ENCODE assay signal across 13 cellular contexts in genomic region chr18:3692691-3693090, GRCh38.
A peak's percentile ranks its signal among the peaks of the same experiment; 100 is the strongest.
DNase-seq lines count a peak whose midpoint lies in the region; ATAC-seq and TF ChIP-seq lines count a peak whose summit lies in the region.
"Had no signal": no experiment of that assay in that cellular context is flagged by ENCODE, and none has a peak within 500 bp of the region (broad histone marks: within the 10 kb centered on the region; RNA-seq: fewer than 3 reads in every experiment).

No MANE protein-coding gene starts in this region.

- H3K27me3 ChIP-seq in left lung = no peaks in the 10 kb centered on the region
- H3K27me3 ChIP-seq in SK-N-SH (ENCODE audit: insufficient read depth) = no peaks in the 10 kb centered on the region
- no peaks in the 10 kb centered on the region for H3K27me3 ChIP-seq in GM23338 (ENCODE audit: insufficient read depth)
- no peaks in the 10 kb centered on the region for H3K27me3 ChIP-seq in dorsolateral prefrontal cortex

- H2AFZ ChIP-seq in SK-N-SH (ENCODE audit: low read depth) = no peak overlapping the region
- H2AFZ ChIP-seq in GM23338 = no peak overlapping the region

- TF ChIP-seq CTCF in VCaP (conservative IDR thresholded peaks at IDR 0.05) = no peak
- no peak for TF ChIP-seq CTCF in left lung (IDR thresholded peaks at IDR 0.05)
- no peak for TF ChIP-seq CTCF in SK-N-SH (IDR thresholded peaks at IDR 0.05)
- no peak for TF ChIP-seq CTCF in GM23338 (conservative IDR thresholded peaks at IDR 0.05; ENCODE audit: low read depth in 2 of 2)
- TF ChIP-seq CTCF in dorsolateral prefrontal cortex (IDR thresholded peaks at IDR 0.05 in 54 of 56, conservative IDR thresholded peaks at IDR 0.05 in 2 of 56; ENCODE audit: low read depth in 1 of 56, partially characterized antibody in 56 of 56) = no peak

- 0 out of 2 replicates have a peak overlapping the region, but pooled peaks have one; percentile 10 for H3K27ac ChIP-seq in VCaP
- no peak overlapping the region for H3K27ac ChIP-seq in left lung
- H3K27ac ChIP-seq in SK-N-SH (ENCODE audit: low read depth in 2 of 2, low read length in 1 of 2) = no peak overlapping the region
- no peak overlapping the region for H3K27ac ChIP-seq in GM23338 (ENCODE audit: low read depth)
- peak overlapping the region in 2 of 59 donors; percentile 7 to 9 for H3K27ac ChIP-seq in dorsolateral prefrontal cortex
- H3K27ac ChIP-seq: SK-N-MC had no signal

- H3K79me2 ChIP-seq in SK-N-SH (ENCODE audit: insufficient read depth) = no peaks in the 10 kb centered on the region
- no peaks in the 10 kb centered on the region for H3K79me2 ChIP-seq in GM23338 (replicated peaks; ENCODE audit: insufficient read depth)

- no peaks in the 10 kb centered on the region for H3K36me3 ChIP-seq in left lung
- H3K36me3 ChIP-seq in SK-N-SH (replicated peaks in 1 of 2; ENCODE audit: control insufficient read depth in 1 of 2, insufficient read depth in 2 of 2, low read length in 1 of 2) = no peaks in the 10 kb centered on the region
- H3K36me3 ChIP-seq in GM23338 (ENCODE audit: insufficient read depth) = no peaks in the 10 kb centered on the region

- H3K4me3 Mint-ChIP-seq in GM23338 = no peak overlapping the region
- H3K4me3 Mint-ChIP-seq: H9 had no signal

- H3K9ac ChIP-seq in SK-N-SH = no peak overlapping the region

- DNase-seq in COLO668 (lab: John Stamatoyannopoulos, UW; ENCODE audit: unreplicated experiment) (peak; percentile 20), left lung (no peak), superior temporal gyrus (ENCODE audit: extremely low spot score) (peak; percentile 9), SK-N-SH (no peak), GM23338 (ENCODE audit: low spot score) (no peak), dorsolateral prefrontal cortex (no peak)
- DNase-seq: Caco-2, H9, NCI-H1694 treated with DMSO at 0.1 percent for 48 hours, NCI-H446 treated with DMSO at 0.1 percent for 48 hours, Right ventricle myocardium superior had no signal

- peaks cover 9% of the 10 kb centered on the region; the same call in 2 of the 3 replicates for H3K9me3 Mint-ChIP-seq in GM23338

- H3K36me3 Mint-ChIP-seq in GM23338 (ENCODE audit: low read depth) = peaks cover 9% of the 10 kb centered on the region; the same call in 2 of the 3 replicates

- WGBS in SK-N-SH (ENCODE audit: low lambda C conversion rate) = 90% methylated on average over 2 of the region's 2 CpGs

- intact Hi-C loops in left lung (cut with DNase I) (no loop called here), dorsolateral prefrontal cortex (cut with DNase I) (no loop called here)

- no peak overlapping the region for H3K4me2 ChIP-seq in SK-N-SH
- no peak overlapping the region for H3K4me2 ChIP-seq in GM23338

- no peak overlapping the region for H3K4me3 ChIP-seq in left lung
- no peak overlapping the region for H3K4me3 ChIP-seq in SK-N-SH (ENCODE audit: low read depth in 2 of 2, low read length in 1 of 2)
- no peak overlapping the region for H3K4me3 ChIP-seq in GM23338
- H3K4me3 ChIP-seq in dorsolateral prefrontal cortex = no peak overlapping the region
- H3K4me3 ChIP-seq: SK-N-MC had no signal

- no peak for TF ChIP-seq RAD21 in SK-N-SH (IDR thresholded peaks at IDR 0.05; ENCODE audit: low read length)

- no peaks in the 10 kb centered on the region for H3K27me3 Mint-ChIP-seq in GM23338 (ENCODE audit: insufficient read depth, low read depth, poor library complexity)

- H3K27ac Mint-ChIP-seq in GM23338 = no peak overlapping the region

- H4K20me1 ChIP-seq in SK-N-SH (ENCODE audit: insufficient read depth) (no peaks in the 10 kb centered on the region), GM23338 (replicated peaks; ENCODE audit: insufficient read depth) (no peaks in the 10 kb centered on the region)

- ATAC-seq in left lung (peak; percentile 48), GM23338 (no peak)

- no peaks in the 10 kb centered on the region for H3K9me3 ChIP-seq in left lung
- no peaks in the 10 kb centered on the region for H3K9me3 ChIP-seq in SK-N-SH
- H3K9me3 ChIP-seq: Caco-2 had no signal

- POLR2A ChIA-PET in SK-N-SH (lab: Yijun Ruan, JAX) = no interaction called here

- H3K4me1 ChIP-seq in left lung (peaks cover 0 to 2% of the 10 kb centered on the region in 2 donors), SK-N-SH (ENCODE audit: control insufficient read depth in 1 of 2, insufficient read depth in 2 of 2, low read depth in 1 of 2, low read length in 1 of 2) (peaks cover 0 to 9% of the 10 kb centered on the region in 2 experiments; a peak in 3 of 4 replicates), GM23338 (ENCODE audit: insufficient read depth) (peaks cover 9% of the 10 kb centered on the region)

- TF ChIP-seq EP300 in SK-N-SH (IDR thresholded peaks at IDR 0.05; ENCODE audit: borderline replicate concordance in 1 of 2, low read depth in 1 of 2, low read length in 1 of 2) = no peak

- peaks cover 17% of the 10 kb centered on the region for H3F3A ChIP-seq in SK-N-SH (replicated peaks; ENCODE audit: insufficient read depth)
- no peaks in the 10 kb centered on the region for H3F3A ChIP-seq in GM23338 (replicated peaks; ENCODE audit: low read depth)

- peaks cover 16% of the 10 kb centered on the region for H3K4me1 Mint-ChIP-seq in GM23338

- CTCF ChIA-PET in SK-N-SH (lab: Yijun Ruan, JAX) = interaction anchor here (0.6 to 1.9 kb wide), 3 partner anchors 11 to 26 kb away, joined by 3 to 7 read pairs (median 6); no protein-coding TSS in a partner anchor

- H3K9me2 ChIP-seq in SK-N-SH (no peaks in the 10 kb centered on the region), GM23338 (ENCODE audit: insufficient read depth) (no peaks in the 10 kb centered on the region)

TF ChIP-seq in SK-N-SH, 30 proteins besides CTCF, POLR2A, EP300 and RAD21:
- no peak for TF ChIP-seq RXRA (IDR thresholded peaks at IDR 0.05; ENCODE audit: borderline replicate concordance, low read depth)
- no peak for TF ChIP-seq USF2 (IDR thresholded peaks at IDR 0.05; ENCODE audit: borderline replicate concordance, low read depth, low read length)
- no peak for TF ChIP-seq TCF12 (IDR thresholded peaks at IDR 0.05)
- no peak for TF ChIP-seq FOSL2 (IDR thresholded peaks at IDR 0.05; ENCODE audit: borderline replicate concordance, low read depth)
- TF ChIP-seq NRF1 (IDR thresholded peaks at IDR 0.05; ENCODE audit: low read depth, low read length) = no peak
- TF ChIP-seq, protein P1, sequence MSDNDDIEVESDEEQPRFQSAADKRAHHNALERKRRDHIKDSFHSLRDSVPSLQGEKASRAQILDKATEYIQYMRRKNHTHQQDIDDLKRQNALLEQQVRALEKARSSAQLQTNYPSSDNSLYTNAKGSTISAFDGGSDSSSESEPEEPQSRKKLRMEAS (IDR thresholded peaks at IDR 0.05; ENCODE audit: low read depth) = no peak
TF ChIP-seq in SK-N-SH: peak in this region for 0.

TF ChIP-seq in GM23338, 12 proteins besides CTCF, POLR2A, EP300 and RAD21 (continues in another document):
- TF ChIP-seq CREB1 (CRISPR knock-in tag; IDR thresholded peaks at IDR 0.05; ENCODE audit: low read depth) (no peak), POLR2AphosphoS5 (IDR thresholded peaks at IDR 0.05; ENCODE audit: low read depth) (no peak), ZNF114 (CRISPR knock-in tag; IDR thresholded peaks at IDR 0.05) (no peak), EZH2 (IDR thresholded peaks at IDR 0.05; ENCODE audit: low read depth, unreplicated experiment) (no peak), JUNB (IDR thresholded peaks at IDR 0.05; ENCODE audit: unreplicated experiment) (no peak), STAT1 (IDR thresholded peaks at IDR 0.05; ENCODE audit: unreplicated experiment) (no peak)
- TF ChIP-seq, protein P2, sequence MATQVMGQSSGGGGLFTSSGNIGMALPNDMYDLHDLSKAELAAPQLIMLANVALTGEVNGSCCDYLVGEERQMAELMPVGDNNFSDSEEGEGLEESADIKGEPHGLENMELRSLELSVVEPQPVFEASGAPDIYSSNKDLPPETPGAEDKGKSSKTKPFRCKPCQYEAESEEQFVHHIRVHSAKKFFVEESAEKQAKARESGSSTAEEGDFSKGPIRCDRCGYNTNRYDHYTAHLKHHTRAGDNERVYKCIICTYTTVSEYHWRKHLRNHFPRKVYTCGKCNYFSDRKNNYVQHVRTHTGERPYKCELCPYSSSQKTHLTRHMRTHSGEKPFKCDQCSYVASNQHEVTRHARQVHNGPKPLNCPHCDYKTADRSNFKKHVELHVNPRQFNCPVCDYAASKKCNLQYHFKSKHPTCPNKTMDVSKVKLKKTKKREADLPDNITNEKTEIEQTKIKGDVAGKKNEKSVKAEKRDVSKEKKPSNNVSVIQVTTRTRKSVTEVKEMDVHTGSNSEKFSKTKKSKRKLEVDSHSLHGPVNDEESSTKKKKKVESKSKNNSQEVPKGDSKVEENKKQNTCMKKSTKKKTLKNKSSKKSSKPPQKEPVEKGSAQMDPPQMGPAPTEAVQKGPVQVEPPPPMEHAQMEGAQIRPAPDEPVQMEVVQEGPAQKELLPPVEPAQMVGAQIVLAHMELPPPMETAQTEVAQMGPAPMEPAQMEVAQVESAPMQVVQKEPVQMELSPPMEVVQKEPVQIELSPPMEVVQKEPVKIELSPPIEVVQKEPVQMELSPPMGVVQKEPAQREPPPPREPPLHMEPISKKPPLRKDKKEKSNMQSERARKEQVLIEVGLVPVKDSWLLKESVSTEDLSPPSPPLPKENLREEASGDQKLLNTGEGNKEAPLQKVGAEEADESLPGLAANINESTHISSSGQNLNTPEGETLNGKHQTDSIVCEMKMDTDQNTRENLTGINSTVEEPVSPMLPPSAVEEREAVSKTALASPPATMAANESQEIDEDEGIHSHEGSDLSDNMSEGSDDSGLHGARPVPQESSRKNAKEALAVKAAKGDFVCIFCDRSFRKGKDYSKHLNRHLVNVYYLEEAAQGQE (IDR thresholded peaks at IDR 0.05; ENCODE audit: unreplicated experiment) = no peak

Comparison
In these comparisons a context has a peak if more than half of its experiments do, and no peak if none do; other contexts are left out.
1. DNase-seq: peak in COLO668 (single experiment) and superior temporal gyrus (single experiment); none in left lung (0 of 2), SK-N-SH (single experiment), GM23338 (single experiment) and dorsolateral prefrontal cortex (0 of 10).